Comparison of ENCODE assay signal across 14 cellular contexts in the genomic region with DNA sequence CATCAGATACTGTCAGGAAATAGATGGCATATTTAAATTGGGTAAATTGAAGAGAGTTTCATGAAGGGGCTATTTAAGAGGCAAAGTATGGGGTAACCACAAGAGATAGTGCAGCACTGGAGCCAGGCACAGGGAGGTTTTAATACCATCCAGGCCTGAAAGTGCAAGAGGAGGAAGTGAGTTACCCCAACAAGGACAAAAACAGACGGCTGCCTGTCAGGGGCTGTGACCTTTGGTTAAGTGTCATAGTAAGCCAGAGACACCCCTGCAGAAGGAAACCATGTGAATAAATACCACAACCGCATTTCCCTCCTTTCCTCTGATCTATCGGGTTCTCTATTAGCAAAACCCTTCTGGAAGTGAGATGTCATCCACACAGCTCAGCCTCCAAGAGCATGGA.
DNase-seq lines count a peak whose midpoint lies in the region; ATAC-seq lines count a peak whose summit lies in the region.
"Had no signal": no experiment of that assay in that cellular context is flagged by ENCODE, and none has a peak within 500 bp of the region (broad histone marks: within the 10 kb centered on the region; RNA-seq: fewer than 3 reads in every experiment).

No MANE protein-coding gene starts in this region.

- ATAC-seq in GM21526 (IDR thresholded peaks at IDR 0.05; ENCODE audit: low FRiP score, unreplicated experiment), result no peak
- ATAC-seq: WTC11 had no signal

- no peak overlapping the region for H3K9ac ChIP-seq in BLaER1

- H3K4me3 ChIP-seq in BLaER1, result no peak overlapping the region
- H3K4me3 ChIP-seq: adrenal gland, smooth muscle cell had no signal

- H3K4me1 ChIP-seq in BLaER1, result peaks cover 28% of the 10 kb centered on the region
- H3K4me1 ChIP-seq: adrenal gland had no signal

- no peaks in the 10 kb centered on the region for H4K20me1 ChIP-seq in BLaER1

- DNase-seq in KBM-7 (peak; percentile 78), SIG-M5 treated with dmso at 0.1 percent for 504 hours (lab: John Stamatoyannopoulos, UW; ENCODE audit: unreplicated experiment) (peak; percentile 79), globus pallidus (ENCODE audit: low spot score) (peak; percentile 32), NCI-H187 treated with DMSO at 0.1 percent for 48 hours (lab: John Stamatoyannopoulos, UW) (no peak), DMS53 treated with DMSO at 0.1 percent for 48 hours (lab: John Stamatoyannopoulos, UW; ENCODE audit: unreplicated experiment) (no peak), SW 1271 (lab: John Stamatoyannopoulos, UW) (no peak)
- DNase-seq: DMS153, NCI-H2107, occipital lobe had no signal

- no peaks in the 10 kb centered on the region for H3K36me3 ChIP-seq in BLaER1
- H3K36me3 ChIP-seq: adrenal gland had no signal

- H3K4me2 ChIP-seq in BLaER1, result peak overlapping the region; percentile 46
- H3K4me2 ChIP-seq: smooth muscle cell had no signal

- no peaks in the 10 kb centered on the region for H3K27me3 ChIP-seq in BLaER1
- H3K27me3 ChIP-seq: adrenal gland had no signal

- in situ Hi-C loops in KBM-7 (cut with MboI; ENCODE audit: low pct_unique_long_range_greater_than_20kb, low sequenced_read_pairs), result no loop called here

- no peaks in the 10 kb centered on the region for H3K9me3 ChIP-seq in BLaER1
- H3K9me3 ChIP-seq: adrenal gland had no signal

- no peak overlapping the region for H3K27ac ChIP-seq in BLaER1
- H3K27ac ChIP-seq: adrenal gland had no signal

Comparison
In these comparisons a context has a peak if more than half of its experiments do, and no peak if none do; other contexts are left out.
1. DNase-seq: peak in KBM-7 (single experiment), SIG-M5 treated with dmso at 0.1 percent for 504 hours (single experiment) and globus pallidus (single experiment); none in NCI-H187 treated with DMSO at 0.1 percent for 48 hours (single experiment), DMS53 treated with DMSO at 0.1 percent for 48 hours (single experiment) and SW 1271 (0 of 2).